Comparison of ENCODE assay signal across 1 cellular context in genomic region chr3:122636697-122637096, GRCh38.
TF ChIP-seq lines count a peak whose summit lies in the region.

No MANE protein-coding gene starts in this region.

TF ChIP-seq in H1, 55 proteins besides CTCF, POLR2A, EP300 and RAD21:
- TF ChIP-seq NANOG (IDR thresholded peaks at IDR 0.05; ENCODE audit: insufficient read depth, low read depth, low read length, poor library complexity, severe bottlenecking) (no peak), E2F6 (IDR thresholded peaks at IDR 0.05) (no peak), TEAD4 (IDR thresholded peaks at IDR 0.05; ENCODE audit: low read depth, low read length) (no peak), CEBPB (IDR thresholded peaks at IDR 0.05; ENCODE audit: low read depth, low read length) (no peak), HDAC2 (IDR thresholded peaks at IDR 0.05; ENCODE audit: borderline replicate concordance in 1 of 2, low read depth in 2 of 2, low read length in 2 of 2) (no peak), FOSL1 (IDR thresholded peaks at IDR 0.05; ENCODE audit: insufficient read depth, low read depth, low read length) (no peak)
TF ChIP-seq in H1: peak in this region for 0.
